ENCODE assay signal across 8 cellular contexts in the genomic region with DNA sequence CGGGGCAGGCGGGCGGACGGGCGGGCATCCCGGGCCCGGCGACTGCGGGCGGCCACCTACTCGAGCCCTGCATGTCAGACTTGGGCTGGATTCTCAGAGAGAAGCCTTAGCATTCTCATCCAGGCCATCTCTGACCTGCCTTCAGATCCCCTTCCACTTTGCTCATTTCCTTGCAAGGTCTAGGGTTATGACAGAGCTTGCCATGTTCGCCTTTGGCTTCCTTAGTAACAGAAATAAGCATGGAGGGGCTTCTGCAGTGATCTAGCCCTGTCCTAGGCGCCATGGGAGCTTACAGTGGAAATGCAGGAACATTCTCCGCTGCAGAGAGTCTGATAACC. TPM values are rescaled to one million over a fixed set of nuclear protein-coding genes. Genes with fewer than 3 reads are reported as not detected.
DNase-seq lines count a peak whose midpoint lies in the region; ATAC-seq, FAIRE-seq and TF ChIP-seq lines count a peak whose summit lies in the region.

No MANE protein-coding gene starts in this region.

- 3% methylated on average over 14 of the region's 14 CpGs for WGBS in HepG2 (ENCODE audit: low lambda C conversion rate)
- 29 to 32% methylated on average over 3 to 4 of the region's 14 CpGs for WGBS in thyroid gland, 2 donors

- intact Hi-C loops in activated naive CD4-positive, alpha-beta T cell treated with anti-CD3 and anti-CD28 coated beads for 36 hours (cut with micrococcal nuclease) = loop anchor here (1.0 to 5.0 kb wide), 7 partner anchors 11 to 1534 kb away; partner anchors contain the start of genes CCDC148 and PKP4
- intact Hi-C loops in HepG2 (cut with micrococcal nuclease; ENCODE audit: unreplicated experiment) (loop anchor here (1.0 to 10.0 kb wide), 5 partner anchors 38 to 254 kb away; partner anchors contain the start of gene ACVR1C), thyroid gland (cut with DNase I) (loop anchor here (5.0 kb wide), 1 partner anchor 94 kb away; no protein-coding TSS in a partner anchor)

- POLR2A ChIA-PET in activated naive CD8-positive, alpha-beta T cell treated with anti-CD3 and anti-CD28 coated beads, Interleukin-2, amount 10 ng/mL, durations not matched to agents 7 days and 5 days (lab: Charles Lee) = interaction anchor here (0.5 to 4.2 kb wide), 5 partner anchors 12 to 249 kb away, joined by 3 to 89 read pairs (median 4); partner anchors contain the start of gene ACVR1C
- POLR2A ChIA-PET in HepG2 (lab: Yijun Ruan, JAX) = interaction anchor here (0.6 to 3.6 kb wide), 8 partner anchors 9 to 49 kb away, joined by 3 to 26 read pairs (median 4); no protein-coding TSS in a partner anchor

- H2AFZ ChIP-seq in HepG2 (ENCODE audit: low read length) = peak overlapping the region; percentile 72

- peaks cover 46% of the 10 kb centered on the region for H3K4me1 Mint-ChIP-seq in activated naive CD4-positive, alpha-beta T cell treated with anti-CD3 and anti-CD28 coated beads for 36 hours (ENCODE audit: low read depth)
- H3K4me1 Mint-ChIP-seq in activated naive CD8-positive, alpha-beta T cell treated with anti-CD3 and anti-CD28 coated beads, Interleukin-2, amount 10 ng/mL, durations not matched to agents 7 days and 5 days = peaks cover 39% of the 10 kb centered on the region

- TF ChIP-seq CTCF in HepG2 (CRISPR knock-in tag; IDR thresholded peaks at IDR 0.05) (no peak), thyroid gland (IDR thresholded peaks at IDR 0.05) (no peak)

- no peak overlapping the region for H3K27ac Mint-ChIP-seq in activated naive CD4-positive, alpha-beta T cell treated with anti-CD3 and anti-CD28 coated beads for 36 hours
- H3K27ac Mint-ChIP-seq in activated naive CD8-positive, alpha-beta T cell treated with anti-CD3 and anti-CD28 coated beads, Interleukin-2, amount 10 ng/mL, durations not matched to agents 7 days and 5 days = peak overlapping the region; percentile 40

- H3K27ac ChIP-seq in HepG2 (ENCODE audit: extremely low read length, insufficient read depth, low read length) = no peak overlapping the region
- H3K27ac ChIP-seq in thyroid gland = peak overlapping the region; percentile 82 to 97 (median 97)

- no peak for DNase-seq in activated naive CD4-positive, alpha-beta T cell treated with anti-CD3 and anti-CD28 coated beads for 36 hours
- DNase-seq in activated naive CD4-positive, alpha-beta T cell (lab: John Stamatoyannopoulos, UW) = no peak
- no peak for DNase-seq in activated naive CD8-positive, alpha-beta T cell treated with anti-CD3 and anti-CD28 coated beads, Interleukin-2, amount 10 ng/mL, durations not matched to agents 7 days and 5 days
- DNase-seq in HepG2 (ENCODE audit: low spot score) = no peak
- DNase-seq in thyroid gland = no peak
- no peak for DNase-seq in kidney glomerular epithelial cell (lab: John Stamatoyannopoulos, UW)

- no peaks in the 10 kb centered on the region for H4K20me1 ChIP-seq in HepG2 (ENCODE audit: insufficient read depth, low read length)

- peak overlapping the region; percentile 50; the same call in 1 of the 2 replicates for H3K9ac ChIP-seq in HepG2 (ENCODE audit: insufficient read depth, low read depth, low read length)

- in situ Hi-C loops in HepG2 (cut with HindIII; ENCODE audit: extremely low pct_ligation_motif_present, low pct_unique_long_range_greater_than_20kb) = no loop called here

- CTCF ChIA-PET in activated naive CD4-positive, alpha-beta T cell treated with anti-CD3 and anti-CD28 coated beads for 36 hours (lab: Charles Lee) = interaction anchor here (0.6 to 2.2 kb wide), 10 partner anchors 10 to 367 kb away, joined by 3 to 14 read pairs (median 4); no protein-coding TSS in a partner anchor
- CTCF ChIA-PET in HepG2 (lab: Yijun Ruan, JAX; ENCODE audit: low intra/inter-chr PET ratio, low total read pairs) = interaction anchor here (0.8 kb wide), 1 partner anchor 99 kb away, joined by 3 read pairs; no protein-coding TSS in a partner anchor

- no peaks in the 10 kb centered on the region for H3K79me2 ChIP-seq in HepG2 (ENCODE audit: insufficient read depth, low read length)

- H3K9me3 ChIP-seq in HepG2 (ENCODE audit: low read length) (no peaks in the 10 kb centered on the region), thyroid gland (peaks cover 3% of the 10 kb centered on the region)

- no peak for TF ChIP-seq RAD21 in HepG2 (CRISPR knock-in tag; IDR thresholded peaks at IDR 0.05)

- H3K36me3 ChIP-seq in HepG2 (replicated peaks in 1 of 2; ENCODE audit: control insufficient read depth in 1 of 2, insufficient read depth in 2 of 2, low read length in 2 of 2) (no peaks in the 10 kb centered on the region), thyroid gland (no peaks in the 10 kb centered on the region)

- H3K27me3 ChIP-seq in HepG2 (ENCODE audit: control insufficient read depth in 1 of 2, insufficient read depth in 2 of 2, low read length in 2 of 2) = peaks cover 0 to 13% of the 10 kb centered on the region in 2 experiments; a peak in 1 of 5 replicates
- H3K27me3 ChIP-seq in thyroid gland = no peaks in the 10 kb centered on the region

- H3K27me3 Mint-ChIP-seq in activated naive CD4-positive, alpha-beta T cell treated with anti-CD3 and anti-CD28 coated beads for 36 hours (ENCODE audit: low read depth) = no peaks in the 10 kb centered on the region
- no peaks in the 10 kb centered on the region for H3K27me3 Mint-ChIP-seq in activated naive CD8-positive, alpha-beta T cell treated with anti-CD3 and anti-CD28 coated beads, Interleukin-2, amount 10 ng/mL, durations not matched to agents 7 days and 5 days

- TF ChIP-seq EP300 in HepG2 (IDR thresholded peaks at IDR 0.05; ENCODE audit: low read depth in 2 of 2, low read length in 2 of 2) (no peak), HepG2 (CRISPR knock-in tag; IDR thresholded peaks at IDR 0.05; ENCODE audit: borderline replicate concordance) (no peak)

- H3K4me1 ChIP-seq in HepG2 (ENCODE audit: insufficient read depth, low read length) = peaks cover 41% of the 10 kb centered on the region
- H3K4me1 ChIP-seq in thyroid gland = peaks cover 17 to 27% of the 10 kb centered on the region in 2 donors

- no peak for ATAC-seq in activated naive CD8-positive, alpha-beta T cell treated with anti-CD3 and anti-CD28 coated beads, Interleukin-2, amount 10 ng/mL, durations not matched to agents 7 days and 5 days (ENCODE audit: low read depth)
- ATAC-seq in HepG2 (no peak), HG03457 (IDR thresholded peaks at IDR 0.05; ENCODE audit: unreplicated experiment) (no peak), HG03354 (IDR thresholded peaks at IDR 0.05; ENCODE audit: poor library complexity, severe bottlenecking, unreplicated experiment) (no peak)

- peak overlapping the region; percentile 58 to 86 (median 61) for H3K4me3 ChIP-seq in HepG2 (replicated peaks in 1 of 3; ENCODE audit: insufficient read depth in 1 of 3, low read depth in 2 of 3, low read length in 3 of 3)
- peak overlapping the region; percentile 20 to 60 (median 39) for H3K4me3 ChIP-seq in thyroid gland (replicated peaks in 1 of 3)

- no peak for TF ChIP-seq POLR2A in HepG2 (IDR thresholded peaks at IDR 0.05; ENCODE audit: insufficient read depth in 1 of 2, low read depth in 2 of 2, low read length in 2 of 2)
- TF ChIP-seq POLR2A in thyroid gland (IDR thresholded peaks at IDR 0.05) = no peak

- H3K4me3 Mint-ChIP-seq in activated naive CD4-positive, alpha-beta T cell treated with anti-CD3 and anti-CD28 coated beads for 36 hours = peak overlapping the region; percentile 75
- H3K4me3 Mint-ChIP-seq in activated naive CD8-positive, alpha-beta T cell treated with anti-CD3 and anti-CD28 coated beads, Interleukin-2, amount 10 ng/mL, durations not matched to agents 7 days and 5 days = peak overlapping the region; percentile 81

- H3K4me2 ChIP-seq in HepG2 (ENCODE audit: low read depth, low read length) = peak overlapping the region; percentile 99

- no TSS peak for BruUV-seq in HepG2 (replicated peaks; lab: Mats Ljungman, UMichigan)

- H3K9me3 Mint-ChIP-seq in activated naive CD4-positive, alpha-beta T cell treated with anti-CD3 and anti-CD28 coated beads for 36 hours = no peaks in the 10 kb centered on the region
- H3K9me3 Mint-ChIP-seq in activated naive CD8-positive, alpha-beta T cell treated with anti-CD3 and anti-CD28 coated beads, Interleukin-2, amount 10 ng/mL, durations not matched to agents 7 days and 5 days = no peaks in the 10 kb centered on the region

- H3K36me3 Mint-ChIP-seq in activated naive CD4-positive, alpha-beta T cell treated with anti-CD3 and anti-CD28 coated beads for 36 hours (ENCODE audit: low read depth) = peaks cover 2% of the 10 kb centered on the region
- peaks cover 5% of the 10 kb centered on the region for H3K36me3 Mint-ChIP-seq in activated naive CD8-positive, alpha-beta T cell treated with anti-CD3 and anti-CD28 coated beads, Interleukin-2, amount 10 ng/mL, durations not matched to agents 7 days and 5 days

- no peak for FAIRE-seq in HepG2 (lab: Jason Lieb, UNC)

TF ChIP-seq in HepG2, 621 proteins besides CTCF, POLR2A, EP300 and RAD21 (continues in another document):
- TF ChIP-seq ZNF777 (CRISPR knock-in tag; IDR thresholded peaks at IDR 0.05) = no peak

RNA-seq across cellular contexts. Expression of gene ACVR1, which starts 0.6 kb away (rescaled TPM):
- total RNA-seq in activated naive CD4-positive, alpha-beta T cell treated with anti-CD3 and anti-CD28 coated beads for 36 hours = 10 to 100 TPM; 19.0 to 20.8 TPM
- 10 to 100 TPM; 13.4 to 16.1 TPM for total RNA-seq in activated naive CD8-positive, alpha-beta T cell treated with anti-CD3 and anti-CD28 coated beads, Interleukin-2, amount 10 ng/mL, durations not matched to agents 7 days and 5 days
- total RNA-seq in HepG2 (2016; rRNA removed; fragmentation: Illumina TruSeq; extraction: Trizol) (2.3 and 2.8 TPM in 2 replicates), thyroid gland (10 to 100 TPM; 42.7 to 55.8 (median 46.3) TPM)
- total RNA-seq in HepG2 (2016; cell fraction: cytosol; rRNA removed; fragmentation: Illumina TruSeq; extraction: Trizol; ENCODE audit: low read depth) = 1.3 and 1.7 TPM in 2 replicates
- 2.7 and 3.8 TPM in 2 replicates for total RNA-seq in HepG2 (2016; cell fraction: insoluble cytoplasmic fraction; rRNA removed; fragmentation: Illumina TruSeq; extraction: Trizol)
- total RNA-seq in HepG2 (2016; cell fraction: membrane; rRNA removed; fragmentation: Illumina TruSeq; extraction: Trizol) = 3.1 and 3.3 TPM in 2 replicates
- total RNA-seq in HepG2 (2016; cell fraction: nucleus; rRNA removed; fragmentation: Illumina TruSeq; extraction: Trizol) = 8.2 and 8.4 TPM in 2 replicates
- polyA plus RNA-seq in HepG2 (2011; rRNA removed) = 5.4 and 6.9 TPM in 2 replicates
- 4.3 and 8.0 TPM in 2 replicates for polyA plus RNA-seq in HepG2 (2011; cell fraction: cytosol; rRNA removed)
- 5.9 and 6.4 TPM in 2 replicates for polyA plus RNA-seq in HepG2 (2011; cell fraction: nucleus; rRNA removed)
- 8.6 and 9.9 TPM in 2 replicates for polyA plus RNA-seq in HepG2 (2012)
- 0.64 and 0.91 TPM in 2 replicates for polyA plus RNA-seq in HepG2 (2016; cell fraction: cytosol; fragmentation: Illumina TruSeq; extraction: Trizol; ENCODE audit: low read depth)
- polyA plus RNA-seq in HepG2 (2016; cell fraction: insoluble cytoplasmic fraction; fragmentation: Illumina TruSeq; extraction: Trizol; ENCODE audit: low read depth) = 4.0 and 4.8 TPM in 2 replicates
- polyA plus RNA-seq in HepG2 (2016; cell fraction: membrane; fragmentation: Illumina TruSeq; extraction: Trizol; ENCODE audit: low read depth) = 1.3 and 1.6 TPM in 2 replicates
- 11.1 and 11.6 TPM in 2 replicates for polyA plus RNA-seq in HepG2 (2016; cell fraction: nucleus; fragmentation: Illumina TruSeq; extraction: Trizol; ENCODE audit: insufficient read depth, low read depth)
- polyA minus RNA-seq in HepG2 (2011; rRNA and poly(A)+ RNA removed; ENCODE audit: low replicate concordance) = 8.0 and 8.3 TPM in 2 replicates
- 6.2 and 10.0 TPM in 2 replicates for polyA minus RNA-seq in HepG2 (2011; cell fraction: cytosol; rRNA and poly(A)+ RNA removed)
- 12.7 and 15.2 TPM in 2 replicates for polyA minus RNA-seq in HepG2 (2011; cell fraction: nucleus; rRNA and poly(A)+ RNA removed)
